17 cellular contexts compared by ENCODE assay signal in the genomic region with DNA sequence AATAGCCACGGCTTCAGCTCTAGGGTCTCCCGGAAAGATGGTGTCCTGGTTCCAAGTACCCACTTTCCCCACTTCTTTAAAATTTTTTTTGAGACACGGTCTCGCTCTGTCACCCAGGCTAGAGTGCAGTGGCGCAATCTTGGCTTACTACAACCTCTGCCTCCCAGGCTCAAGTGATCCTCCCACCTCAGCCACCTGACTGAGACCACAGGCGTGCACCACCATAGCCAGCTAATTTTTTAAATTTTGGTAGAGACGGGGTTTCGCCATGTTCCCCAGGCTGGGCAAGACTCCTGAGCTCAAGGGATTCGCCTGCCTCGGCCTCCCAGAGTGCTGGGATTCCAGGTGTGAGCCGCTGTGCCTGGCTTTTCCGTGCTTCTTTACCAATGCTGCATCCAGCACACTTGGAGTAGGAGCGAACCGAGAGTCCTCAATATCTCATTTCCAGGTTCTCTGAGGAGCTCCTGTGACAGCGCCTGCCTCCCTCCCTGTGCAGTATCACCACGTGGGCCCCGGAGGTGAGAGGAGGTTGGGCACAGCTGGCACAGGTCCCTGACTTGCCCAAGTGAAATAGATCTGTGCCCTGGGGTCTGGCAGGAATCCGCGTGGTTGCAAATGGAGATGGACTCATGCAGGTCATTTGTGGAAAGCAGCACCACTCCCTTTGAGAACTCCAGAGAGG. TPM values are rescaled to one million over a fixed set of nuclear protein-coding genes. Genes with fewer than 3 reads are reported as not detected.
DNase-seq lines count a peak whose midpoint lies in the region; ATAC-seq and TF ChIP-seq lines count a peak whose summit lies in the region.
"Had no signal": no experiment of that assay in that cellular context is flagged by ENCODE, and none has a peak within 500 bp of the region (broad histone marks: within the 10 kb centered on the region; RNA-seq: fewer than 3 reads in every experiment).

No MANE protein-coding gene starts in this region.

- H3K4me1 ChIP-seq in Caco-2 (peaks cover 16% of the 10 kb centered on the region), colonic mucosa (peaks cover 11% of the 10 kb centered on the region)

- H3K36me3 ChIP-seq in Caco-2 (ENCODE audit: control insufficient read depth, insufficient read depth, low read length) (peaks cover 13% of the 10 kb centered on the region), colonic mucosa (peaks cover 32% of the 10 kb centered on the region)

- H3K9me3 ChIP-seq in Caco-2 (no peaks in the 10 kb centered on the region), colonic mucosa (no peaks in the 10 kb centered on the region)

- ATAC-seq in naive thymus-derived CD8-positive, alpha-beta T cell: no peak
- ATAC-seq: stimulated activated naive CD8-positive, alpha-beta T cell treated with anti-CD3 and anti-CD28 coated beads, Interleukin-15, Interleukin-2, amounts not matched to agents 100 U/mL and 50 U/mL, for 24 hours had no signal

- H3K4me3 Mint-ChIP-seq in Caco-2 (ENCODE audit: unreplicated experiment): no peak overlapping the region
- H3K4me3 Mint-ChIP-seq in naive thymus-derived CD8-positive, alpha-beta T cell: peak overlapping the region in 2 of 10 donors; percentile 18 to 24

- CTCF ChIA-PET in Caco-2 (lab: Charles Lee): interaction anchor here (0.5 to 1.2 kb wide), 3 partner anchors 38 to 177 kb away, joined by 3 to 6 read pairs (median 3); partner anchors contain the start of gene EZR

- intact Hi-C loops in Caco-2 (cut with micrococcal nuclease; ENCODE audit: unreplicated experiment): no loop called here
- intact Hi-C loops in colonic mucosa (cut with DNase I): no loop called here

- no peaks in the 10 kb centered on the region for H3K27me3 Mint-ChIP-seq in Caco-2 (ENCODE audit: insufficient read depth, unreplicated experiment)
- no peaks in the 10 kb centered on the region for H3K27me3 Mint-ChIP-seq in naive thymus-derived CD8-positive, alpha-beta T cell

- no peak for DNase-seq in Caco-2
- DNase-seq in colonic mucosa: no peak
- no peak for DNase-seq in naive thymus-derived CD8-positive, alpha-beta T cell
- DNase-seq in A172 (ENCODE audit: low spot score): no peak
- DNase-seq in pons (ENCODE audit: low spot score): no peak
- DNase-seq in activated CD4-positive, CD25-positive, alpha-beta regulatory T cell (lab: John Stamatoyannopoulos, UW): no peak
- DNase-seq in NCI-H446 treated with DMSO at 0.1 percent for 48 hours (lab: John Stamatoyannopoulos, UW): no peak
- DNase-seq: activated CD4-positive, CD25-positive, alpha-beta regulatory T cell treated with anti-CD3 and anti-CD28 coated beads, Interleukin-2, amount 50 U/mL, for 72 hours; activated gamma-delta T cell; erythroblast; GF-D8; hypothalamus; mesenchymal stem cell; NCI-H2081; stimulated activated CD4-positive, alpha-beta T cell treated with anti-CD3 and anti-CD28 coated beads, Interleukin-4, amount 100 ng/mL, for 24 hours; stimulated activated naive CD8-positive, alpha-beta T cell treated with anti-CD3 and anti-CD28 coated beads, Interleukin-15, Interleukin-2, amounts not matched to agents 100 U/mL and 50 U/mL, for 24 hours had no signal

- H3K27ac ChIP-seq in 22Rv1: peak overlapping the region; percentile 87
- peak overlapping the region; percentile 38 for H3K27ac ChIP-seq in colonic mucosa

- POLR2A ChIA-PET in Caco-2 (lab: Charles Lee): no interaction called here
- POLR2A ChIA-PET in naive thymus-derived CD8-positive, alpha-beta T cell (lab: Charles Lee): interaction anchor here (0.6 to 1.1 kb wide), 2 partner anchors 88 to 1048 kb away, joined by 3 to 5 read pairs; no protein-coding TSS in a partner anchor

- BruUV-seq in Caco-2 (replicated peaks; lab: Mats Ljungman, UMichigan): no TSS peak

- peak overlapping the region in 1 of 2 donors; percentile 27 for H3K9ac ChIP-seq in colonic mucosa (ENCODE audit: low read depth in 2 of 2, low read length in 2 of 2)

- H3K27ac Mint-ChIP-seq in Caco-2 (ENCODE audit: unreplicated experiment): peak overlapping the region; percentile 82
- peak overlapping the region in 6 of 10 donors; percentile 15 to 83 (median 40) for H3K27ac Mint-ChIP-seq in naive thymus-derived CD8-positive, alpha-beta T cell

- peaks cover 97% of the 10 kb centered on the region for H3K36me3 Mint-ChIP-seq in Caco-2 (ENCODE audit: insufficient read depth, unreplicated experiment)
- H3K36me3 Mint-ChIP-seq in naive thymus-derived CD8-positive, alpha-beta T cell: peaks cover 5 to 97% (median 45%) of the 10 kb centered on the region in 3 donors

- H3K27me3 ChIP-seq in Caco-2 (replicated peaks; ENCODE audit: control insufficient read depth, insufficient read depth, low read length): no peaks in the 10 kb centered on the region
- no peaks in the 10 kb centered on the region for H3K27me3 ChIP-seq in colonic mucosa

- peaks cover 26% of the 10 kb centered on the region for H3K4me1 Mint-ChIP-seq in Caco-2 (ENCODE audit: low read depth, unreplicated experiment)
- H3K4me1 Mint-ChIP-seq in naive thymus-derived CD8-positive, alpha-beta T cell: peaks cover 15 to 52% (median 38%) of the 10 kb centered on the region in 4 donors

- H3K9me3 Mint-ChIP-seq in Caco-2 (ENCODE audit: unreplicated experiment): no peaks in the 10 kb centered on the region
- no peaks in the 10 kb centered on the region for H3K9me3 Mint-ChIP-seq in naive thymus-derived CD8-positive, alpha-beta T cell

- TF ChIP-seq CTCF in 22Rv1 (IDR thresholded peaks at IDR 0.05) (no peak), Caco-2 (IDR thresholded peaks at IDR 0.05; ENCODE audit: insufficient read depth in 1 of 2, low read depth in 1 of 2, low read length in 1 of 2, severe bottlenecking in 1 of 2, unreplicated experiment in 1 of 2) (no peak), colonic mucosa (IDR thresholded peaks at IDR 0.05) (no peak)

- no peak overlapping the region for H3K4me3 ChIP-seq in Caco-2 (ENCODE audit: low read depth, low read length)
- H3K4me3 ChIP-seq in colonic mucosa: no peak overlapping the region

RNA-seq across cellular contexts. Expression of gene EZR, which starts 37.3 kb away (rescaled TPM):
- total RNA-seq in Caco-2 (2022): 282 and 290 TPM in 2 replicates
- 100 to 1,000 TPM; 257 to 424 TPM for total RNA-seq in colonic mucosa
- total RNA-seq in naive thymus-derived CD8-positive, alpha-beta T cell: 100 to 1,000 TPM; 202 to 212 TPM
- 100 to 1,000 TPM; 127 to 168 (median 143) TPM for polyA plus RNA-seq in naive thymus-derived CD8-positive, alpha-beta T cell
- total RNA-seq in A172 (2014; rRNA removed; shearing (Covaris generic)): 446 and 456 TPM in 2 replicates
